Comparison of ENCODE assay signal across 22 cellular contexts in the genomic region with DNA sequence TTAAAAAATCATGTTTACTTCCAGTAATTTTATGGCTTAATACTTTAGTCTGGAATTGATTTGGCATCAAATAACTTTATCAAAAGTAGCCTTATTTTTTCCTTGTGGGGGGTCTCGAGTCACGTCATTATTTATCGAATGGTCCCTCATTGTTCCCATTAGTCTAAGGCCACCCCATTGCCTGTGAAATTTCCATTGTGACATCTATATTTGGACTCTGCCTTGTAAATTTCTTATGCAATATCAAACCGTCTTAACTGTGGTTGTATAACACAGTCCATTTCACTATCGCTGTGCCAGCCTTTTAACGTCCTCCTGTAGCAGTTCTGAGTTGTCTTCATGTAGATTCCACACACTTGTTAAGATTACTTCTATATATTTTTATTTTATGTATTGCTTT.
A peak's percentile ranks its signal among the peaks of the same experiment; 100 is the strongest.
DNase-seq lines count a peak whose midpoint lies in the region; ATAC-seq and TF ChIP-seq lines count a peak whose summit lies in the region.
"Had no signal": no experiment of that assay in that cellular context is flagged by ENCODE, and none has a peak within 500 bp of the region (broad histone marks: within the 10 kb centered on the region; RNA-seq: fewer than 3 reads in every experiment).

No MANE protein-coding gene starts in this region.

- H3K9me3 Mint-ChIP-seq in MCF 10A (ENCODE audit: unreplicated experiment): peaks cover 6% of the 10 kb centered on the region
- H3K9me3 Mint-ChIP-seq: H9 had no signal

- H3K36me3 Mint-ChIP-seq in MCF 10A (ENCODE audit: insufficient read depth, unreplicated experiment): no peaks in the 10 kb centered on the region
- H3K36me3 Mint-ChIP-seq: CD4-positive, CD25-positive, alpha-beta regulatory T cell had no signal

- TF ChIP-seq POLR2A in thyroid gland (IDR thresholded peaks at IDR 0.05): no peak

- no peak overlapping the region for H3K4me3 Mint-ChIP-seq in MCF 10A (ENCODE audit: unreplicated experiment)
- H3K4me3 Mint-ChIP-seq: CD4-positive, CD25-positive, alpha-beta regulatory T cell; H9; T-helper 17 cell had no signal

- H3K27me3 ChIP-seq in thyroid gland: no peaks in the 10 kb centered on the region
- H3K27me3 ChIP-seq: SJCRH30 had no signal

- WGBS in thyroid gland, 2 donors: 82 to 86% methylated on average over 6 of the region's 6 CpGs

- DNase-seq in MV-4-11 (lab: John Stamatoyannopoulos, UW): peak; percentile 91
- DNase-seq in OCI-M1 (lab: John Stamatoyannopoulos, UW): peak; percentile 27
- no peak for DNase-seq in left lobe of liver (ENCODE audit: low spot score)
- DNase-seq in dermis blood vessel endothelial cell: no peak
- DNase-seq in MCF 10A (ENCODE audit: unreplicated experiment): no peak
- DNase-seq in thyroid gland: no peak
- DNase-seq: CD4-positive, CD25-positive, alpha-beta regulatory T cell; EL; GM23248; H9; IMR-90; NCI-H1092 treated with DMSO at 0.1 percent for 48 hours; NCI-H146; NCI-H2029 treated with DMSO at 0.1 percent for 48 hours; NCI-H345; NCI-H524; NCI-H774; SJCRH30; T-helper 17 cell had no signal

- intact Hi-C loops in MCF 10A (cut with micrococcal nuclease) (no loop called here), thyroid gland (cut with DNase I) (no loop called here)

- ATAC-seq in left lobe of liver (peak; percentile 85), GM18520 (IDR thresholded peaks at IDR 0.05; ENCODE audit: unreplicated experiment) (no peak)
- ATAC-seq: Panc1, T-helper 17 cell had no signal

- TF ChIP-seq CTCF in MCF 10A (IDR thresholded peaks at IDR 0.05; ENCODE audit: unreplicated experiment): no peak
- no peak for TF ChIP-seq CTCF in thyroid gland (IDR thresholded peaks at IDR 0.05)

- no peak overlapping the region for H3K27ac Mint-ChIP-seq in MCF 10A (ENCODE audit: low read depth, unreplicated experiment)
- H3K27ac Mint-ChIP-seq: T-helper 17 cell had no signal

- BruUV-seq in MCF 10A (replicated peaks; lab: Mats Ljungman, UMichigan): no TSS peak

- H3K27me3 Mint-ChIP-seq in MCF 10A (ENCODE audit: insufficient read depth, unreplicated experiment): no peaks in the 10 kb centered on the region
- H3K27me3 Mint-ChIP-seq: CD4-positive, CD25-positive, alpha-beta regulatory T cell had no signal

- no peaks in the 10 kb centered on the region for H3K36me3 ChIP-seq in thyroid gland
- H3K36me3 ChIP-seq: SJCRH30 had no signal

- CTCF ChIA-PET in MCF 10A (lab: Yijun Ruan, JAX): interaction anchor here (0.8 kb wide), 1 partner anchor 123 kb away, joined by 3 read pairs; no protein-coding TSS in a partner anchor

- H3K27ac ChIP-seq in thyroid gland: no peak overlapping the region
- H3K27ac ChIP-seq: GM23248, KMS-11, SJCRH30 had no signal

- H3K4me3 ChIP-seq in thyroid gland (replicated peaks in 1 of 3): no peak overlapping the region
- H3K4me3 ChIP-seq: GM23248, SJCRH30 had no signal

- no peaks in the 10 kb centered on the region for H3K9me3 ChIP-seq in thyroid gland
- H3K9me3 ChIP-seq: SJCRH30 had no signal

- POLR2A ChIA-PET in MCF 10A (lab: Yijun Ruan, JAX): no interaction called here

- H3K4me1 Mint-ChIP-seq in MCF 10A (ENCODE audit: insufficient read depth, unreplicated experiment): no peaks in the 10 kb centered on the region
- H3K4me1 Mint-ChIP-seq: CD4-positive, CD25-positive, alpha-beta regulatory T cell; T-helper 17 cell had no signal

- no peaks in the 10 kb centered on the region for H3K4me1 ChIP-seq in thyroid gland
- H3K4me1 ChIP-seq: SJCRH30 had no signal

Comparison
In these comparisons a context has a peak if more than half of its experiments do, and no peak if none do; other contexts are left out.
1. DNase-seq: peak in MV-4-11 (single experiment) and OCI-M1 (single experiment); none in left lobe of liver (single experiment), dermis blood vessel endothelial cell (single experiment), MCF 10A (single experiment) and thyroid gland (0 of 2).